10 cellular contexts compared by ENCODE assay signal in genomic region chr2:133591164-133591563, GRCh38. TPM values are rescaled to one million over a fixed set of nuclear protein-coding genes. Genes with fewer than 3 reads are reported as not detected.
A peak's percentile ranks its signal among the peaks of the same experiment; 100 is the strongest.
DNase-seq lines count a peak whose midpoint lies in the region; ATAC-seq and TF ChIP-seq lines count a peak whose summit lies in the region.
"Had no signal": no experiment of that assay in that cellular context is flagged by ENCODE, and none has a peak within 500 bp of the region (broad histone marks: within the 10 kb centered on the region; RNA-seq: fewer than 3 reads in every experiment).

No MANE protein-coding gene starts in this region.

- H3K79me2 ChIP-seq in ACC112 (ENCODE audit: control insufficient read depth, insufficient read depth, low read length, unreplicated experiment), result no peaks in the 10 kb centered on the region

- ATAC-seq in lower lobe of right lung, result peak; percentile 33 to 56
- ATAC-seq in GM19467 (IDR thresholded peaks at IDR 0.05; ENCODE audit: unreplicated experiment), result no peak

- H3K36me3 ChIP-seq in ACC112 (ENCODE audit: insufficient read depth, low read length), result no peaks in the 10 kb centered on the region
- H3K36me3 ChIP-seq in lower lobe of right lung, result no peaks in the 10 kb centered on the region

- H3K4me1 ChIP-seq in ACC112 (ENCODE audit: control insufficient read depth, insufficient read depth, low read length, unreplicated experiment) (peaks cover 28% of the 10 kb centered on the region), lower lobe of right lung (no peaks in the 10 kb centered on the region)

- DNase-seq in NCI-H2029 treated with DMSO at 0.1 percent for 48 hours (lab: John Stamatoyannopoulos, UW) (peak; percentile 70), cardiac fibroblast (ENCODE audit: low read depth in 2 of 2) (peak; percentile 18 to 42), lower lobe of right lung (no peak), A172 (ENCODE audit: low spot score) (no peak), HUDEP-2 (lab: John Stamatoyannopoulos, UW; ENCODE audit: unreplicated experiment in 76 of 76) (no peak)
- DNase-seq in stimulated activated CD4-positive, alpha-beta T cell treated with anti-CD3 and anti-CD28 coated beads, Interleukin-1b, Interleukin-23, amount 100 ng/mL, for 48 hours, result no peak
- DNase-seq: activated CD4-positive, alpha-beta T cell treated with anti-CD3 and anti-CD28 coated beads, Interleukin-2, amount 10 ng/mL, durations not matched to agents 24 days and 14 days; cortex of kidney had no signal

- TF ChIP-seq CTCF in cardiac fibroblast (IDR thresholded peaks at IDR 0.05; ENCODE audit: low read depth, low read length) (no peak), lower lobe of right lung (IDR thresholded peaks at IDR 0.05) (no peak)

- H3K27ac ChIP-seq in ACC112 (ENCODE audit: low read depth, low read length) (peak overlapping the region; percentile 34; the same call in 1 of the 2 replicates), lower lobe of right lung (no peak overlapping the region)

- H3K27me3 ChIP-seq in ACC112 (ENCODE audit: insufficient read depth, low read length), result peaks cover 10% of the 10 kb centered on the region
- H3K27me3 ChIP-seq in lower lobe of right lung (ENCODE audit: low read depth), result no peaks in the 10 kb centered on the region

- intact Hi-C loops in lower lobe of right lung (cut with DNase I), result no loop called here

- H3K4me3 ChIP-seq in ACC112 (ENCODE audit: low read depth, low read length) (no peak overlapping the region), cardiac fibroblast (replicated peaks in 1 of 2; ENCODE audit: low read depth in 2 of 2, low read length in 2 of 2) (no peak overlapping the region), lower lobe of right lung (no peak overlapping the region)

- no peak overlapping the region for H2AFZ ChIP-seq in ACC112 (ENCODE audit: low read length, unreplicated experiment)

- H3K9me3 ChIP-seq in lower lobe of right lung, result no peaks in the 10 kb centered on the region

RNA-seq across cellular contexts. Expression of gene NCKAP5, which starts 22.9 kb away (rescaled TPM):
- total RNA-seq in lower lobe of right lung, result 34.6 TPM
- total RNA-seq in A172 (2014; rRNA removed; shearing (Covaris generic)), result 0.07 and 3.7 TPM in 2 replicates
- total RNA-seq: activated CD4-positive, alpha-beta T cell treated with anti-CD3 and anti-CD28 coated beads, Interleukin-2, amount 10 ng/mL, durations not matched to agents 24 days and 14 days had no signal

Comparison
In these comparisons a context has a peak if more than half of its experiments do, and no peak if none do; other contexts are left out.
1. DNase-seq: peak in NCI-H2029 treated with DMSO at 0.1 percent for 48 hours (single experiment) and cardiac fibroblast (2 of 2); none in lower lobe of right lung (single experiment), stimulated activated CD4-positive, alpha-beta T cell treated with anti-CD3 and anti-CD28 coated beads, Interleukin-1b, Interleukin-23, amount 100 ng/mL, for 48 hours (single experiment), A172 (single experiment) and HUDEP-2 (0 of 76).